Comparison of ENCODE assay signal across 8 cellular contexts in genomic region chr2:241217320-241218031, GRCh38. TPM values are rescaled to one million over a fixed set of nuclear protein-coding genes. Genes with fewer than 3 reads are reported as not detected.
DNase-seq lines count a peak whose midpoint lies in the region; ATAC-seq and TF ChIP-seq lines count a peak whose summit lies in the region.

No MANE protein-coding gene starts in this region.

- peak; percentile 50 for ATAC-seq in HG02759 (IDR thresholded peaks at IDR 0.05; ENCODE audit: unreplicated experiment)
- ATAC-seq in activated naive CD8-positive, alpha-beta T cell treated with anti-CD3 and anti-CD28 coated beads, Interleukin-2, amount 10 ng/mL, durations not matched to agents 7 days and 5 days (ENCODE audit: low read depth): peak; percentile 34
- ATAC-seq in upper lobe of left lung (ENCODE audit: low FRiP score in 2 of 2): peak; percentile 76 to 85
- ATAC-seq in HG03457 (IDR thresholded peaks at IDR 0.05; ENCODE audit: unreplicated experiment): no peak

- peaks cover 25% of the 10 kb centered on the region for H3K27me3 Mint-ChIP-seq in activated naive CD8-positive, alpha-beta T cell treated with anti-CD3 and anti-CD28 coated beads, Interleukin-2, amount 10 ng/mL, durations not matched to agents 7 days and 5 days

- no peaks in the 10 kb centered on the region for H3K36me3 Mint-ChIP-seq in activated naive CD8-positive, alpha-beta T cell treated with anti-CD3 and anti-CD28 coated beads, Interleukin-2, amount 10 ng/mL, durations not matched to agents 7 days and 5 days

- TF ChIP-seq CTCF in GM10248 (IDR thresholded peaks at IDR 0.05; ENCODE audit: control extremely low read depth, extremely low read depth, low read depth, missing control alignments): no peak
- TF ChIP-seq CTCF in neural cell (IDR thresholded peaks at IDR 0.05; ENCODE audit: poor library complexity, severe bottlenecking): no peak
- peak in 4 of 6 experiments; percentile 14 to 35 (median 28) for TF ChIP-seq CTCF in upper lobe of left lung (IDR thresholded peaks at IDR 0.05)

- H3K9ac ChIP-seq in neural cell (ENCODE audit: low read length): no peak overlapping the region

- H3K4me3 ChIP-seq in neural cell (ENCODE audit: low read length) (peak overlapping the region; percentile 58), upper lobe of left lung (peak overlapping the region; percentile 47 to 58 (median 52))

- DNase-seq in GM10248 (ENCODE audit: extremely low spot score) (peak; percentile 88), germinal center (ENCODE audit: low spot score) (peak; percentile 87), upper lobe of left lung (peak; percentile 70 to 93)
- DNase-seq in activated naive CD8-positive, alpha-beta T cell treated with anti-CD3 and anti-CD28 coated beads, Interleukin-2, amount 10 ng/mL, durations not matched to agents 7 days and 5 days: peak; percentile 65

- WGBS in upper lobe of left lung, 2 donors: 5% methylated on average over 6 of the region's 77 CpGs; no CpG with 5 or more reads in 1 of the 2 donors

- peaks cover 9% of the 10 kb centered on the region for H3K27me3 ChIP-seq in neural cell (ENCODE audit: insufficient read depth, low read depth, low read length)
- H3K27me3 ChIP-seq in upper lobe of left lung: no peaks in the 10 kb centered on the region

- H3K9me3 ChIP-seq in neural cell (ENCODE audit: low read length): no peaks in the 10 kb centered on the region
- no peaks in the 10 kb centered on the region for H3K9me3 ChIP-seq in upper lobe of left lung

- no peak overlapping the region for H2AFZ ChIP-seq in neural cell (ENCODE audit: low read depth, low read length)

- peaks cover 9% of the 10 kb centered on the region for H3K4me1 Mint-ChIP-seq in activated naive CD8-positive, alpha-beta T cell treated with anti-CD3 and anti-CD28 coated beads, Interleukin-2, amount 10 ng/mL, durations not matched to agents 7 days and 5 days

- peak overlapping the region; percentile 73 for H3K4me3 Mint-ChIP-seq in activated naive CD8-positive, alpha-beta T cell treated with anti-CD3 and anti-CD28 coated beads, Interleukin-2, amount 10 ng/mL, durations not matched to agents 7 days and 5 days

- TF ChIP-seq EP300 in neural cell (conservative IDR thresholded peaks at IDR 0.05; ENCODE audit: poor library complexity, severe bottlenecking) (no peak), upper lobe of left lung (IDR thresholded peaks at IDR 0.05) (no peak)

- POLR2A ChIA-PET in GM10248 (lab: Yijun Ruan, JAX): no interaction called here
- POLR2A ChIA-PET in activated naive CD8-positive, alpha-beta T cell treated with anti-CD3 and anti-CD28 coated beads, Interleukin-2, amount 10 ng/mL, durations not matched to agents 7 days and 5 days (lab: Charles Lee): no interaction called here

- H3K4me2 ChIP-seq in neural cell (ENCODE audit: low read length): no peak overlapping the region

- H3K27ac Mint-ChIP-seq in activated naive CD8-positive, alpha-beta T cell treated with anti-CD3 and anti-CD28 coated beads, Interleukin-2, amount 10 ng/mL, durations not matched to agents 7 days and 5 days: peak overlapping the region; percentile 42

- peaks cover 7 to 13% (median 11%) of the 10 kb centered on the region in 4 donors for H3K4me1 ChIP-seq in upper lobe of left lung

- H3K27ac ChIP-seq in neural cell (ENCODE audit: low read length) (no peak overlapping the region), upper lobe of left lung (peak overlapping the region; percentile 77 to 88 (median 82))

- no peaks in the 10 kb centered on the region for H3K9me2 ChIP-seq in neural cell (ENCODE audit: insufficient read depth, low read length)

- H3K79me2 ChIP-seq in neural cell (replicated peaks; ENCODE audit: insufficient read depth, low read length): no peaks in the 10 kb centered on the region

- no peaks in the 10 kb centered on the region for H3K36me3 ChIP-seq in neural cell (ENCODE audit: insufficient read depth, low read length)
- H3K36me3 ChIP-seq in upper lobe of left lung: no peaks in the 10 kb centered on the region

- CTCF ChIA-PET in GM10248 (lab: Yijun Ruan, JAX): interaction anchor here (1.6 to 1.8 kb wide), 3 partner anchors 10 to 139 kb away, joined by 3 to 7 read pairs (median 5); no protein-coding TSS in a partner anchor

- TF ChIP-seq POLR2A in upper lobe of left lung (IDR thresholded peaks at IDR 0.05): no peak

- H3F3A ChIP-seq in neural cell (ENCODE audit: insufficient read depth, low read length, poor library complexity, severe bottlenecking): no peaks in the 10 kb centered on the region

- no peak for TF ChIP-seq RAD21 in neural cell (conservative IDR thresholded peaks at IDR 0.05)

- H3K9me3 Mint-ChIP-seq in activated naive CD8-positive, alpha-beta T cell treated with anti-CD3 and anti-CD28 coated beads, Interleukin-2, amount 10 ng/mL, durations not matched to agents 7 days and 5 days: no peaks in the 10 kb centered on the region

- no peaks in the 10 kb centered on the region for H4K20me1 ChIP-seq in neural cell (ENCODE audit: insufficient read depth)

TF ChIP-seq in PFSK-1, 5 proteins besides CTCF, POLR2A, EP300 and RAD21:
- peak; percentile 4 for TF ChIP-seq FOXP2 (optimal IDR thresholded peaks at IDR 0.05; ENCODE audit: borderline replicate concordance, extremely low read depth, extremely low read length, insufficient read depth)
- TF ChIP-seq TAF1 (IDR thresholded peaks at IDR 0.05; ENCODE audit: borderline replicate concordance, insufficient read depth, low read length): no peak
TF ChIP-seq in PFSK-1: peak in this region for 1.

TF ChIP-seq in neural cell, 6 proteins besides CTCF, POLR2A, EP300 and RAD21:
- TF ChIP-seq MXI1 (conservative IDR thresholded peaks at IDR 0.05; ENCODE audit: poor library complexity, severe bottlenecking): no peak
- no peak for TF ChIP-seq TAF1 (IDR thresholded peaks at IDR 0.05; ENCODE audit: low read depth)
- no peak for TF ChIP-seq SMC3 (conservative IDR thresholded peaks at IDR 0.05; ENCODE audit: poor library complexity)
- no peak for TF ChIP-seq REST (IDR thresholded peaks at IDR 0.05; ENCODE audit: borderline replicate concordance)
- no peak for TF ChIP-seq POLR2AphosphoS5 (IDR thresholded peaks at IDR 0.05)
- TF ChIP-seq EZH2 (IDR thresholded peaks at IDR 0.05; ENCODE audit: borderline replicate concordance, insufficient read depth, low read length, poor library complexity, severe bottlenecking): no peak

RNA-seq across cellular contexts. Expression of gene ANO7, which starts 29.0 kb away (rescaled TPM):
- 2.6 TPM for polyA plus RNA-seq in PFSK-1 (2012; ENCODE audit: insufficient read length, low read depth)
- 1 to 10 TPM in 1 of 2 experiments, under 1 TPM in 1; 0.97 to 1.4 TPM for total RNA-seq in activated naive CD8-positive, alpha-beta T cell treated with anti-CD3 and anti-CD28 coated beads, Interleukin-2, amount 10 ng/mL, durations not matched to agents 7 days and 5 days
- polyA plus RNA-seq in neural cell: not detected in 2 replicates
- polyA minus RNA-seq in neural cell: not detected in 2 replicates
- 1 to 10 TPM in 5 of 6 donors, under 1 TPM in 1; 0.30 to 1.3 (median 1.1) TPM for total RNA-seq in upper lobe of left lung

Comparison
In these comparisons a context has a peak if more than half of its experiments do, and no peak if none do; other contexts are left out.
1. CTCF ChIP-seq: peak in upper lobe of left lung (4 of 6); none in GM10248 (single experiment) and neural cell (single experiment).
2. Peak in every context shown above with its lines, with median percentiles within 50 percentile points of each other: DNase-seq.